2 cellular contexts compared by ENCODE assay signal in the genomic region with DNA sequence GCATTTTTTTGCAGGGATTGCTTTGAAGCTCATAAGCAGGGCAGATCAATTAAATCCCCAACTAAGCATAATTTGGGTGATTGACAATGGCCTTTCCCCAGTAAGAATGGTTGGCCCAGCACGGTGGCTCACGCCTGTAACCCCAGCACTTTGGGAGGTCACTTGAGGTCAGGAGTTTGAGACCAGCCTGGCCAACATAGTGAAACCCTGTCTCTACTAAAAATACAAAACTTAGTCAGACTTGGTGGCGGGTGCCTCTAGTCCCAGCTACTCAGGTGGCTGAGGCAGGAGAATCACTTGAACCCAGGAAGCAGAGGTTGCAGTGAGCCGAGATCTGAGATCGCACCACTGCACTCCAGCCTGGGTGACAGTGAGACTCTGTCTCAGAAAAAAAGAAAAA. TPM values are rescaled to one million over a fixed set of nuclear protein-coding genes. Genes with fewer than 3 reads are reported as not detected.
"Had no signal": no experiment of that assay in that cellular context is flagged by ENCODE, and none has a peak within 500 bp of the region (broad histone marks: within the 10 kb centered on the region; RNA-seq: fewer than 3 reads in every experiment).

No MANE protein-coding gene starts in this region.

RNA-seq across cellular contexts. Expression of gene IL1RAPL1, which starts 58.9 kb away (rescaled TPM):
- total RNA-seq: HepG2 had no signal
- polyA plus RNA-seq: IgD-negative memory B cell had no signal
